ENCODE assay signal across 1 cellular context in the genomic region with DNA sequence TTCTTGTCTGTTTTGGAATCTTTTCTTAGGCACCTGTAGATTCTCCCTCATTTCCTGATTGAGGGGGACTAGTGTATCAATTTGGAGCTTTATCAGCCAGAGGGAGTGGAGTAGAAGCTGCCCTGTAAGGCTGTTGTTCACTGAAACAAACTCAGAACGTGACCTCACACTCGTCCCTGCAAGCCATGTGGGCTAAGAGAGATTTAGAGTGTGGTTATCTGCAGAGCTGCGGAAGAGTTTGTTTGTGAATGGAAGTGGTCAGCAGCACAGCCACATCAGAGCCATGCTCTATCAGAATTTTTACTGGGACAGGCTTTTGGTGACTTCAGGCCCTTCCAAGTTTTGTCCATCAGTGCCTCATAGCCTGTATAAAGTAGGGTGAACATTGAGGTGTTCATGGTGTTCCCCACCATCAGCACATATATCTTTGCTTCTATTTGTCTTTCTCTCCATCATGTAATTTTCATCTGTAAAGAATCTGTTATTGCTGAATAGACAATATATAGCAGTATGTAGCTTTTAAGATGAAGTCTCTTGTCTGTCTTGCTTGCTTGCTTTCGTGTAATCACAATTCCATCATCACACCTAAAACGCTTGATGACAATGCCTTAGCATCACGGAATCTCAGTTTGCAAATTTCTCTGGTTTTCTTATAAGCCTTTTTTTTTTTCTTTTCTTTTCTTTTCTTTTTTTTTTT.
TF ChIP-seq lines count a peak whose summit lies in the region.

No MANE protein-coding gene starts in this region.

TF ChIP-seq in HepG2, 621 proteins besides CTCF, POLR2A, EP300 and RAD21 (continued from another document):
- TF ChIP-seq, protein P1, sequence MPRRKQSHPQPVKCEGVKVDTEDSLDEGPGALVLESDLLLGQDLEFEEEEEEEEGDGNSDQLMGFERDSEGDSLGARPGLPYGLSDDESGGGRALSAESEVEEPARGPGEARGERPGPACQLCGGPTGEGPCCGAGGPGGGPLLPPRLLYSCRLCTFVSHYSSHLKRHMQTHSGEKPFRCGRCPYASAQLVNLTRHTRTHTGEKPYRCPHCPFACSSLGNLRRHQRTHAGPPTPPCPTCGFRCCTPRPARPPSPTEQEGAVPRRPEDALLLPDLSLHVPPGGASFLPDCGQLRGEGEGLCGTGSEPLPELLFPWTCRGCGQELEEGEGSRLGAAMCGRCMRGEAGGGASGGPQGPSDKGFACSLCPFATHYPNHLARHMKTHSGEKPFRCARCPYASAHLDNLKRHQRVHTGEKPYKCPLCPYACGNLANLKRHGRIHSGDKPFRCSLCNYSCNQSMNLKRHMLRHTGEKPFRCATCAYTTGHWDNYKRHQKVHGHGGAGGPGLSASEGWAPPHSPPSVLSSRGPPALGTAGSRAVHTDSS (CRISPR knock-in tag; conservative IDR thresholded peaks at IDR 0.05): no peak
- TF ChIP-seq IKZF1 (IDR thresholded peaks at IDR 0.05): no peak
- TF ChIP-seq, protein P2, sequence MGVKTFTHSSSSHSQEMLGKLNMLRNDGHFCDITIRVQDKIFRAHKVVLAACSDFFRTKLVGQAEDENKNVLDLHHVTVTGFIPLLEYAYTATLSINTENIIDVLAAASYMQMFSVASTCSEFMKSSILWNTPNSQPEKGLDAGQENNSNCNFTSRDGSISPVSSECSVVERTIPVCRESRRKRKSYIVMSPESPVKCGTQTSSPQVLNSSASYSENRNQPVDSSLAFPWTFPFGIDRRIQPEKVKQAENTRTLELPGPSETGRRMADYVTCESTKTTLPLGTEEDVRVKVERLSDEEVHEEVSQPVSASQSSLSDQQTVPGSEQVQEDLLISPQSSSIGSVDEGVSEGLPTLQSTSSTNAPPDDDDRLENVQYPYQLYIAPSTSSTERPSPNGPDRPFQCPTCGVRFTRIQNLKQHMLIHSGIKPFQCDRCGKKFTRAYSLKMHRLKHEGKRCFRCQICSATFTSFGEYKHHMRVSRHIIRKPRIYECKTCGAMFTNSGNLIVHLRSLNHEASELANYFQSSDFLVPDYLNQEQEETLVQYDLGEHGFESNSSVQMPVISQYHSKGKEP (CRISPR knock-in tag; IDR thresholded peaks at IDR 0.05): no peak
- no peak for TF ChIP-seq ELF1 (CRISPR knock-in tag; IDR thresholded peaks at IDR 0.05)
- no peak for TF ChIP-seq ZNF296 (CRISPR knock-in tag; conservative IDR thresholded peaks at IDR 0.05)
- TF ChIP-seq SETDB1 (CRISPR knock-in tag; IDR thresholded peaks at IDR 0.05; ENCODE audit: borderline replicate concordance): no peak
- no peak for TF ChIP-seq HOXA7 (CRISPR knock-in tag; IDR thresholded peaks at IDR 0.05)
- TF ChIP-seq MAFF (IDR thresholded peaks at IDR 0.05; ENCODE audit: low read depth, low read length): peak; percentile 89
- TF ChIP-seq MAFK (conservative IDR thresholded peaks at IDR 0.05 in 1 of 2, IDR thresholded peaks at IDR 0.05 in 1 of 2; ENCODE audit: low read length in 2 of 2): peak; percentile 82 to 91
- no peak for TF ChIP-seq KDM5B (CRISPR knock-in tag; IDR thresholded peaks at IDR 0.05; ENCODE audit: borderline replicate concordance)
- TF ChIP-seq HDAC2 (CRISPR knock-in tag; IDR thresholded peaks at IDR 0.05): no peak
- no peak for TF ChIP-seq KDM3A (CRISPR knock-in tag; IDR thresholded peaks at IDR 0.05; ENCODE audit: low read depth)
TF ChIP-seq in HepG2: peak in this region for 2.
